In genomic region chr2:217222511-217222910, GRCh38 we compare ENCODE assay signal across 10 cellular contexts.
A peak's percentile ranks its signal among the peaks of the same experiment; 100 is the strongest.
DNase-seq lines count a peak whose midpoint lies in the region; ATAC-seq and TF ChIP-seq lines count a peak whose summit lies in the region.
"Had no signal": no experiment of that assay in that cellular context is flagged by ENCODE, and none has a peak within 500 bp of the region (broad histone marks: within the 10 kb centered on the region; RNA-seq: fewer than 3 reads in every experiment).

No MANE protein-coding gene starts in this region.

- H3K4me3 Mint-ChIP-seq in activated B cell treated with CpG ODN at 0.5 μM for 24 hours, result no peak overlapping the region
- H3K4me3 Mint-ChIP-seq: neural crest cell had no signal

- peak overlapping the region; percentile 21 for H3K27ac Mint-ChIP-seq in activated B cell treated with CpG ODN at 0.5 μM for 24 hours

- peaks cover 7% of the 10 kb centered on the region for H3K9me3 Mint-ChIP-seq in activated B cell treated with CpG ODN at 0.5 μM for 24 hours
- H3K9me3 Mint-ChIP-seq: neural crest cell had no signal

- H3K36me3 Mint-ChIP-seq in activated B cell treated with CpG ODN at 0.5 μM for 24 hours (ENCODE audit: low read depth), result no peaks in the 10 kb centered on the region

- peaks cover 40% of the 10 kb centered on the region for H3K27me3 Mint-ChIP-seq in activated B cell treated with CpG ODN at 0.5 μM for 24 hours

- POLR2A ChIA-PET in activated B cell treated with CpG ODN at 0.5 μM for 24 hours (lab: Charles Lee), result no interaction called here

- TF ChIP-seq CTCF in activated B cell treated with CpG ODN at 0.5 μM for 24 hours (IDR thresholded peaks at IDR 0.05), result no peak

- peaks cover 18% of the 10 kb centered on the region for H3K4me1 Mint-ChIP-seq in activated B cell treated with CpG ODN at 0.5 μM for 24 hours

- ATAC-seq in GM19372 (IDR thresholded peaks at IDR 0.05; ENCODE audit: low read depth, unreplicated experiment), result peak; percentile 40
- peak; percentile 36 for ATAC-seq in HG03378 (IDR thresholded peaks at IDR 0.05; ENCODE audit: unreplicated experiment)
- peak; percentile 27 for ATAC-seq in activated B cell treated with CpG ODN at 0.5 μM for 24 hours (ENCODE audit: low read depth)

- intact Hi-C loops in activated B cell treated with CpG ODN at 0.5 μM for 24 hours (cut with micrococcal nuclease), result loop anchor here (2.0 kb wide), 1 partner anchor 94 kb away; no protein-coding TSS in a partner anchor

- CTCF ChIA-PET in activated B cell treated with CpG ODN at 0.5 μM for 24 hours (lab: Charles Lee), result no interaction called here

- DNase-seq in CD1c-positive myeloid dendritic cell (ENCODE audit: extremely low spot score), result peak; percentile 95
- no peak for DNase-seq in activated B cell treated with CpG ODN at 0.5 μM for 24 hours
- DNase-seq in amniotic stem cell (lab: John Stamatoyannopoulos, UW), result no peak
- DNase-seq in HUDEP-2 (lab: John Stamatoyannopoulos, UW; ENCODE audit: unreplicated experiment in 76 of 76), result no peak
- DNase-seq in effector CD8-positive, alpha-beta T cell (lab: John Stamatoyannopoulos, UW), result no peak
- no peak for DNase-seq in cerebellum (ENCODE audit: low spot score)
- DNase-seq: thyroid gland had no signal
